ENCODE assay signal across 21 cellular contexts in genomic region chr13:59843040-59843439, GRCh38.
DNase-seq lines count a peak whose midpoint lies in the region; ATAC-seq and TF ChIP-seq lines count a peak whose summit lies in the region.
"Had no signal": no experiment of that assay in that cellular context is flagged by ENCODE, and none has a peak within 500 bp of the region (broad histone marks: within the 10 kb centered on the region; RNA-seq: fewer than 3 reads in every experiment).

No MANE protein-coding gene starts in this region.

- no peaks in the 10 kb centered on the region for H3K36me3 ChIP-seq in A673 (ENCODE audit: insufficient read depth, low read length, poor library complexity, severe bottlenecking)
- no peaks in the 10 kb centered on the region for H3K36me3 ChIP-seq in GM23338 (ENCODE audit: insufficient read depth)
- no peaks in the 10 kb centered on the region for H3K36me3 ChIP-seq in RWPE2 (ENCODE audit: low read depth)
- H3K36me3 ChIP-seq in naive thymus-derived CD4-positive, alpha-beta T cell (ENCODE audit: control insufficient read depth in 2 of 3, insufficient read depth in 3 of 3, low read length in 3 of 3), result no peaks in the 10 kb centered on the region
- H3K36me3 ChIP-seq: BLaER1, HAP-1 had no signal

- no peak for TF ChIP-seq CTCF in A673 (conservative IDR thresholded peaks at IDR 0.05; ENCODE audit: low read depth, low read length)
- no peak for TF ChIP-seq CTCF in GM23338 (conservative IDR thresholded peaks at IDR 0.05; ENCODE audit: low read depth in 2 of 2)
- TF ChIP-seq CTCF in RWPE2 (IDR thresholded peaks at IDR 0.05; ENCODE audit: poor library complexity, severe bottlenecking), result no peak
- TF ChIP-seq CTCF in epithelial cell of esophagus (IDR thresholded peaks at IDR 0.05; ENCODE audit: insufficient read depth, low read depth, low read length, missing control alignments), result no peak
- no peak for TF ChIP-seq CTCF in CD4-positive, alpha-beta T cell (IDR thresholded peaks at IDR 0.05)

- H3K4me1 ChIP-seq in A673 (ENCODE audit: insufficient read depth, low read length, poor library complexity, severe bottlenecking) (peaks cover 42% of the 10 kb centered on the region), GM23338 (ENCODE audit: insufficient read depth) (peaks cover 17% of the 10 kb centered on the region; the same call in 1 of the 2 replicates), RWPE2 (ENCODE audit: insufficient read depth, poor library complexity, severe bottlenecking) (no peaks in the 10 kb centered on the region)
- H3K4me1 ChIP-seq in naive thymus-derived CD4-positive, alpha-beta T cell (ENCODE audit: control insufficient read depth in 2 of 2, insufficient read depth in 2 of 2, low read length in 2 of 2), result no peaks in the 10 kb centered on the region
- H3K4me1 ChIP-seq: BLaER1 had no signal

- H3K27ac Mint-ChIP-seq in GM23338, result no peak overlapping the region
- no peak overlapping the region for H3K27ac Mint-ChIP-seq in T-helper 2 cell treated with Interferon-gamma antibody and Interleukin-4, amounts not matched to agents 5 μg/mL and 100 μg/mL, for 36 hours
- H3K27ac Mint-ChIP-seq in CD4-positive, alpha-beta T cell, result no peak overlapping the region
- no peak overlapping the region for H3K27ac Mint-ChIP-seq in naive thymus-derived CD4-positive, alpha-beta T cell
- H3K27ac Mint-ChIP-seq: CD4-positive, CD25-positive, alpha-beta regulatory T cell; HFFc6 had no signal

- POLR2A ChIA-PET in A673 (lab: Charles Lee; ENCODE audit: low non-redundant PET), result no interaction called here
- POLR2A ChIA-PET in CD4-positive, alpha-beta T cell (lab: Charles Lee), result no interaction called here
- POLR2A ChIA-PET in naive thymus-derived CD4-positive, alpha-beta T cell (lab: Charles Lee), result no interaction called here

- ATAC-seq in GM23338, result no peak
- peak; percentile 35; the same call in 1 of the 3 replicates for ATAC-seq in RWPE2 (ENCODE audit: low read depth)
- ATAC-seq in CD4-positive, alpha-beta T cell (ENCODE audit: poor library complexity), result no peak
- ATAC-seq in naive thymus-derived CD4-positive, alpha-beta T cell, result no peak
- ATAC-seq: Panc1 had no signal

- H3K9me3 Mint-ChIP-seq in GM23338, result no peaks in the 10 kb centered on the region; the same call in 2 of the 3 replicates
- H3K9me3 Mint-ChIP-seq in T-helper 2 cell treated with Interferon-gamma antibody and Interleukin-4, amounts not matched to agents 5 μg/mL and 100 μg/mL, for 36 hours, result no peaks in the 10 kb centered on the region
- H3K9me3 Mint-ChIP-seq in CD4-positive, alpha-beta T cell, result no peaks in the 10 kb centered on the region
- no peaks in the 10 kb centered on the region for H3K9me3 Mint-ChIP-seq in naive thymus-derived CD4-positive, alpha-beta T cell
- H3K9me3 Mint-ChIP-seq: CD4-positive, CD25-positive, alpha-beta regulatory T cell; HFFc6 had no signal

- no peaks in the 10 kb centered on the region for H3K27me3 Mint-ChIP-seq in GM23338 (ENCODE audit: insufficient read depth, low read depth, poor library complexity)
- H3K27me3 Mint-ChIP-seq in T-helper 2 cell treated with Interferon-gamma antibody and Interleukin-4, amounts not matched to agents 5 μg/mL and 100 μg/mL, for 36 hours (ENCODE audit: low read depth), result no peaks in the 10 kb centered on the region
- H3K27me3 Mint-ChIP-seq in CD4-positive, alpha-beta T cell, result no peaks in the 10 kb centered on the region
- no peaks in the 10 kb centered on the region for H3K27me3 Mint-ChIP-seq in naive thymus-derived CD4-positive, alpha-beta T cell
- H3K27me3 Mint-ChIP-seq: CD4-positive, CD25-positive, alpha-beta regulatory T cell had no signal

- no peaks in the 10 kb centered on the region for H3K9me3 ChIP-seq in A673 (ENCODE audit: low read depth, low read length, poor library complexity, severe bottlenecking)
- H3K9me3 ChIP-seq in RWPE2 (ENCODE audit: severe bottlenecking), result no peaks in the 10 kb centered on the region
- H3K9me3 ChIP-seq in CD4-positive, alpha-beta T cell (ENCODE audit: control insufficient read depth, low read length), result no peaks in the 10 kb centered on the region
- no peaks in the 10 kb centered on the region for H3K9me3 ChIP-seq in naive thymus-derived CD4-positive, alpha-beta T cell (ENCODE audit: control insufficient read depth in 2 of 3, low read length in 3 of 3)
- H3K9me3 ChIP-seq: BLaER1, HAP-1 had no signal

- H3K27me3 ChIP-seq in A673 (replicated peaks; ENCODE audit: insufficient read depth, low read depth, low read length, poor library complexity) (no peaks in the 10 kb centered on the region), GM23338 (ENCODE audit: insufficient read depth) (no peaks in the 10 kb centered on the region), RWPE2 (ENCODE audit: insufficient read depth, poor library complexity, severe bottlenecking) (no peaks in the 10 kb centered on the region)
- no peaks in the 10 kb centered on the region for H3K27me3 ChIP-seq in CD4-positive, alpha-beta T cell (ENCODE audit: control insufficient read depth, insufficient read depth, low read length)
- H3K27me3 ChIP-seq in naive thymus-derived CD4-positive, alpha-beta T cell (ENCODE audit: control insufficient read depth in 2 of 2, insufficient read depth in 2 of 2, low read length in 2 of 2), result no peaks in the 10 kb centered on the region
- H3K27me3 ChIP-seq: BLaER1 had no signal

- no peak overlapping the region for H3K4me2 ChIP-seq in GM23338
- H3K4me2 ChIP-seq: BLaER1 had no signal

- peak overlapping the region; percentile 2 for H3K27ac ChIP-seq in A673 (ENCODE audit: low read depth, low read length, poor library complexity, severe bottlenecking)
- no peak overlapping the region for H3K27ac ChIP-seq in GM23338 (ENCODE audit: low read depth)
- H3K27ac ChIP-seq in RWPE2 (ENCODE audit: poor library complexity, severe bottlenecking), result no peak overlapping the region
- no peak overlapping the region for H3K27ac ChIP-seq in CD4-positive, alpha-beta T cell (ENCODE audit: low read depth, low read length)
- H3K27ac ChIP-seq in naive thymus-derived CD4-positive, alpha-beta T cell (ENCODE audit: low read depth, low read length), result no peak overlapping the region
- H3K27ac ChIP-seq: BLaER1, RWPE1 had no signal

- DNase-seq in A673 (ENCODE audit: low spot score) (no peak), GM23338 (ENCODE audit: low spot score) (peak; percentile 16), RWPE2 (ENCODE audit: low spot score) (no peak), epithelial cell of esophagus (ENCODE audit: low read depth) (peak; percentile 15), KBM-7 (no peak)
- no peak for DNase-seq in T-helper 2 cell treated with Interferon-gamma antibody and Interleukin-4, amounts not matched to agents 5 μg/mL and 100 μg/mL, for 36 hours (ENCODE audit: low spot score)
- DNase-seq in CD4-positive, alpha-beta T cell, result no peak
- no peak for DNase-seq in naive thymus-derived CD4-positive, alpha-beta T cell
- DNase-seq: CD4-positive, CD25-positive, alpha-beta regulatory T cell; DMS79; HFFc6; KG1; MM.1S; NCI-H1694; NCI-H2029 treated with DMSO at 0.1 percent for 48 hours; NCI-H526 treated with DMSO at 0.1 percent for 48 hours; SHP77 treated with DMSO at 0.1 percent for 48 hours had no signal

- CTCF ChIA-PET in A673 (lab: Charles Lee), result no interaction called here
- CTCF ChIA-PET in CD4-positive, alpha-beta T cell (lab: Charles Lee), result interaction anchor here (1.6 kb wide), 1 partner anchor 15 kb away, joined by 4 read pairs; no protein-coding TSS in a partner anchor
- CTCF ChIA-PET in naive thymus-derived CD4-positive, alpha-beta T cell (lab: Charles Lee), result no interaction called here

- no TSS peak for BruUV-seq in A673 (replicated peaks; lab: Mats Ljungman, UMichigan)

- no peaks in the 10 kb centered on the region for H3K79me2 ChIP-seq in GM23338 (replicated peaks; ENCODE audit: insufficient read depth)

- no peak overlapping the region for H3K4me3 ChIP-seq in A673 (ENCODE audit: low read depth, low read length, poor library complexity, severe bottlenecking)
- no peak overlapping the region for H3K4me3 ChIP-seq in GM23338
- H3K4me3 ChIP-seq in RWPE2 (ENCODE audit: severe bottlenecking), result no peak overlapping the region
- no peak overlapping the region for H3K4me3 ChIP-seq in epithelial cell of esophagus (ENCODE audit: low read length)
- H3K4me3 ChIP-seq in naive thymus-derived CD4-positive, alpha-beta T cell (ENCODE audit: low read length), result no peak overlapping the region
- H3K4me3 ChIP-seq: BLaER1, HAP-1 had no signal

- H3K9me2 ChIP-seq in GM23338 (ENCODE audit: insufficient read depth), result no peaks in the 10 kb centered on the region

- H3F3A ChIP-seq in GM23338 (replicated peaks; ENCODE audit: low read depth), result no peaks in the 10 kb centered on the region; the same call in 1 of the 2 replicates

- H3K36me3 Mint-ChIP-seq in GM23338 (ENCODE audit: low read depth), result no peaks in the 10 kb centered on the region; the same call in 2 of the 3 replicates
- H3K36me3 Mint-ChIP-seq in T-helper 2 cell treated with Interferon-gamma antibody and Interleukin-4, amounts not matched to agents 5 μg/mL and 100 μg/mL, for 36 hours (ENCODE audit: low read depth), result no peaks in the 10 kb centered on the region
- no peaks in the 10 kb centered on the region for H3K36me3 Mint-ChIP-seq in CD4-positive, alpha-beta T cell (ENCODE audit: low read depth)
- no peaks in the 10 kb centered on the region for H3K36me3 Mint-ChIP-seq in naive thymus-derived CD4-positive, alpha-beta T cell
- H3K36me3 Mint-ChIP-seq: CD4-positive, CD25-positive, alpha-beta regulatory T cell had no signal

- H2AFZ ChIP-seq in GM23338, result no peak overlapping the region

- no peak overlapping the region for H3K4me3 Mint-ChIP-seq in GM23338
- H3K4me3 Mint-ChIP-seq in T-helper 2 cell treated with Interferon-gamma antibody and Interleukin-4, amounts not matched to agents 5 μg/mL and 100 μg/mL, for 36 hours, result no peak overlapping the region
- no peak overlapping the region for H3K4me3 Mint-ChIP-seq in CD4-positive, alpha-beta T cell
- H3K4me3 Mint-ChIP-seq in naive thymus-derived CD4-positive, alpha-beta T cell, result no peak overlapping the region
- H3K4me3 Mint-ChIP-seq: CD4-positive, CD25-positive, alpha-beta regulatory T cell; HFFc6 had no signal

- in situ Hi-C loops in KBM-7 (cut with MboI; ENCODE audit: low pct_unique_long_range_greater_than_20kb, low sequenced_read_pairs), result no loop called here

- H3K4me1 Mint-ChIP-seq in GM23338, result peaks cover 25% of the 10 kb centered on the region
- H3K4me1 Mint-ChIP-seq in T-helper 2 cell treated with Interferon-gamma antibody and Interleukin-4, amounts not matched to agents 5 μg/mL and 100 μg/mL, for 36 hours (ENCODE audit: low read depth), result no peaks in the 10 kb centered on the region
- H3K4me1 Mint-ChIP-seq in CD4-positive, alpha-beta T cell (ENCODE audit: low read depth), result no peaks in the 10 kb centered on the region
- no peaks in the 10 kb centered on the region for H3K4me1 Mint-ChIP-seq in naive thymus-derived CD4-positive, alpha-beta T cell

- no peaks in the 10 kb centered on the region for H4K20me1 ChIP-seq in GM23338 (replicated peaks; ENCODE audit: insufficient read depth)
- H4K20me1 ChIP-seq: BLaER1 had no signal

- intact Hi-C loops in A673 (cut with micrococcal nuclease; ENCODE audit: unreplicated experiment), result no loop called here
- intact Hi-C loops in CD4-positive, alpha-beta T cell (cut with DNase I, micrococcal nuclease), result no loop called here
- intact Hi-C loops in naive thymus-derived CD4-positive, alpha-beta T cell (cut with micrococcal nuclease), result no loop called here

TF ChIP-seq in GM23338, 12 proteins besides CTCF, POLR2A, EP300 and RAD21:
- no peak for TF ChIP-seq EZH2 (IDR thresholded peaks at IDR 0.05; ENCODE audit: low read depth, unreplicated experiment)
TF ChIP-seq in GM23338: peak in this region for 0.

Comparison
In these comparisons a context has a peak if more than half of its experiments do, and no peak if none do; other contexts are left out.
1. DNase-seq: peak in GM23338 (single experiment) and epithelial cell of esophagus (single experiment); none in A673 (single experiment), RWPE2 (single experiment), T-helper 2 cell treated with Interferon-gamma antibody and Interleukin-4, amounts not matched to agents 5 μg/mL and 100 μg/mL, for 36 hours (single experiment), CD4-positive, alpha-beta T cell (0 of 10), naive thymus-derived CD4-positive, alpha-beta T cell (0 of 9) and KBM-7 (single experiment).